15 cellular contexts compared by ENCODE assay signal in genomic region chr6:138231399-138231886, GRCh38. TPM values are rescaled to one million over a fixed set of nuclear protein-coding genes. Genes with fewer than 3 reads are reported as not detected.
DNase-seq lines count a peak whose midpoint lies in the region; ATAC-seq and TF ChIP-seq lines count a peak whose summit lies in the region.
"Had no signal": no experiment of that assay in that cellular context is flagged by ENCODE, and none has a peak within 500 bp of the region (broad histone marks: within the 10 kb centered on the region; RNA-seq: fewer than 3 reads in every experiment).

No MANE protein-coding gene starts in this region.

- H3K4me1 ChIP-seq in stomach, result peaks cover 44 to 70% (median 54%) of the 10 kb centered on the region in 4 donors
- H3K4me1 ChIP-seq: Peyer's patch had no signal

- TF ChIP-seq POLR2A in stomach (IDR thresholded peaks at IDR 0.05), result no peak

- 19 to 38% (median 22%) methylated on average over 4 of the region's 4 CpGs for WGBS in stomach, 5 donors

- no peaks in the 10 kb centered on the region for H3K9me3 ChIP-seq in stomach
- H3K9me3 ChIP-seq: Peyer's patch had no signal

- intact Hi-C loops in stomach (cut with DNase I; ENCODE audit: low total_unique reads), result no loop called here

- peak overlapping the region; percentile 79 to 88 (median 83) for H3K27ac ChIP-seq in stomach
- H3K27ac ChIP-seq: KMS-11, WERI-Rb-1 had no signal

- H3K27me3 ChIP-seq in stomach, result no peaks in the 10 kb centered on the region
- H3K27me3 ChIP-seq: Peyer's patch had no signal

- TF ChIP-seq EP300 in stomach (IDR thresholded peaks at IDR 0.05), result no peak

- H3K4me3 ChIP-seq in stomach, result no peak overlapping the region
- H3K4me3 ChIP-seq: Peyer's patch had no signal

- no peaks in the 10 kb centered on the region for H3K36me3 ChIP-seq in stomach
- H3K36me3 ChIP-seq: Peyer's patch, WERI-Rb-1 had no signal

- ATAC-seq in GM21576 (IDR thresholded peaks at IDR 0.05; ENCODE audit: unreplicated experiment) (no peak), GM18498 (IDR thresholded peaks at IDR 0.05; ENCODE audit: unreplicated experiment) (no peak), GM19035 (IDR thresholded peaks at IDR 0.05; ENCODE audit: unreplicated experiment) (no peak)
- ATAC-seq: stimulated activated memory B cell treated with anti-CD40 and anti-IgM and Interleukin-4, amounts not matched to agents 10 μg/mL and 1 μg/mL and 100 μg/mL, for 72 hours had no signal

- DNase-seq in NCI-H2107 treated with DMSO at 0.1 percent for 48 hours (lab: John Stamatoyannopoulos, UW; ENCODE audit: unreplicated experiment), result peak; percentile 64
- no peak for DNase-seq in NCI-H2107 (lab: John Stamatoyannopoulos, UW)
- DNase-seq in NCI-H510A (lab: John Stamatoyannopoulos, UW), result peak; percentile 32
- DNase-seq in dermis blood vessel endothelial cell, result peak; percentile 11
- peak; percentile 63 for DNase-seq in stomach
- DNase-seq: DND-41, kidney glomerular epithelial cell, Peyer's patch, WERI-Rb-1 had no signal

- TF ChIP-seq CTCF in stomach (IDR thresholded peaks at IDR 0.05), result no peak

RNA-seq across cellular contexts. Expression of gene PBOV1, which starts 13.2 kb away (rescaled TPM):
- not detected in 2 replicates for total RNA-seq in dermis blood vessel endothelial cell
- total RNA-seq in stomach, result not detected
- not detected for polyA plus RNA-seq in stomach
- total RNA-seq: A172, Peyer's patch had no signal
